In genomic region chr1:46622341-46622740, GRCh38 we compare ENCODE assay signal across 1 cellular context.
TF ChIP-seq lines count a peak whose summit lies in the region.

No MANE protein-coding gene starts in this region.

TF ChIP-seq in K562, 482 proteins besides CTCF, POLR2A, EP300 and RAD21:
- TF ChIP-seq TOE1 (IDR thresholded peaks at IDR 0.05; ENCODE audit: borderline replicate concordance) (no peak), TOE1 (CRISPR knock-in tag; IDR thresholded peaks at IDR 0.05; ENCODE audit: borderline replicate concordance, low read depth) (no peak), ZNF277 (CRISPR knock-in tag; IDR thresholded peaks at IDR 0.05; ENCODE audit: borderline replicate concordance) (no peak), ATF3 (IDR thresholded peaks at IDR 0.05) (no peak), ATF3 (CRISPR knock-in tag; conservative IDR thresholded peaks at IDR 0.05) (no peak), ZNF140 (CRISPR knock-in tag; IDR thresholded peaks at IDR 0.05) (no peak), FOXJ3 (CRISPR knock-in tag; IDR thresholded peaks at IDR 0.05) (no peak), CREM (IDR thresholded peaks at IDR 0.05; ENCODE audit: low read depth) (peak; percentile 15; the same call in 1 of the 2 replicates), ELF4 (CRISPR knock-in tag; IDR thresholded peaks at IDR 0.05) (no peak), MTA3 (IDR thresholded peaks at IDR 0.05; ENCODE audit: borderline replicate concordance) (0 out of 2 replicates have a peak, but pooled peaks have one; percentile 23), U2AF1 (optimal IDR thresholded peaks at IDR 0.05; ENCODE audit: low read depth, low read length) (no peak), JUNB (CRISPR knock-in tag; conservative IDR thresholded peaks at IDR 0.05) (no peak), POLR2AphosphoS2 (IDR thresholded peaks at IDR 0.05; ENCODE audit: low read length) (no peak), ARID4B (CRISPR knock-in tag; IDR thresholded peaks at IDR 0.05) (no peak), ZNF165 (CRISPR knock-in tag; IDR thresholded peaks at IDR 0.05; ENCODE audit: borderline replicate concordance) (no peak), STAT6 (CRISPR knock-in tag; IDR thresholded peaks at IDR 0.05) (peak; percentile 18; the same call in 1 of the 2 replicates), TFAP4 (CRISPR knock-in tag; IDR thresholded peaks at IDR 0.05; ENCODE audit: borderline replicate concordance) (0 out of 2 replicates have a peak, but pooled peaks have one; percentile 15), ZNF445 (CRISPR knock-in tag; IDR thresholded peaks at IDR 0.05; ENCODE audit: low read depth) (no peak), CTBP1 (IDR thresholded peaks at IDR 0.05; ENCODE audit: borderline replicate concordance) (0 out of 2 replicates have a peak, but pooled peaks have one; percentile 33), JUND (IDR thresholded peaks at IDR 0.05; ENCODE audit: borderline replicate concordance, low read depth, low read length) (no peak), JUND (tag; IDR thresholded peaks at IDR 0.05; ENCODE audit: borderline replicate concordance, low read depth, low read length) (no peak), RB1 (IDR thresholded peaks at IDR 0.05; ENCODE audit: low read depth) (0 out of 2 replicates have a peak, but pooled peaks have one; percentile 5), SMC3 (conservative IDR thresholded peaks at IDR 0.05; ENCODE audit: insufficient read depth, low read depth, low read length) (peak; percentile 64)
- TF ChIP-seq, protein P1, sequence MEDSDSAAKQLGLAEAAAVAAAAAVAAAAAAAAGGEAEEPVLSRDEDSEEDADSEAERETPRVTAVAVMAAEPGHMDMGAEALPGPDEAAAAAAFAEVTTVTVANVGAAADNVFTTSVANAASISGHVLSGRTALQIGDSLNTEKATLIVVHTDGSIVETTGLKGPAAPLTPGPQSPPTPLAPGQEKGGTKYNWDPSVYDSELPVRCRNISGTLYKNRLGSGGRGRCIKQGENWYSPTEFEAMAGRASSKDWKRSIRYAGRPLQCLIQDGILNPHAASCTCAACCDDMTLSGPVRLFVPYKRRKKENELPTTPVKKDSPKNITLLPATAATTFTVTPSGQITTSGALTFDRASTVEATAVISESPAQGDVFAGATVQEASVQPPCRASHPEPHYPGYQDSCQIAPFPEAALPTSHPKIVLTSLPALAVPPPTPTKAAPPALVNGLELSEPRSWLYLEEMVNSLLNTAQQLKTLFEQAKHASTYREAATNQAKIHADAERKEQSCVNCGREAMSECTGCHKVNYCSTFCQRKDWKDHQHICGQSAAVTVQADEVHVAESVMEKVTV (CRISPR knock-in tag; IDR thresholded peaks at IDR 0.05) = peak; percentile 62; the same call in 1 of the 2 replicates
